Comparison of ENCODE assay signal across 8 cellular contexts in the genomic region with DNA sequence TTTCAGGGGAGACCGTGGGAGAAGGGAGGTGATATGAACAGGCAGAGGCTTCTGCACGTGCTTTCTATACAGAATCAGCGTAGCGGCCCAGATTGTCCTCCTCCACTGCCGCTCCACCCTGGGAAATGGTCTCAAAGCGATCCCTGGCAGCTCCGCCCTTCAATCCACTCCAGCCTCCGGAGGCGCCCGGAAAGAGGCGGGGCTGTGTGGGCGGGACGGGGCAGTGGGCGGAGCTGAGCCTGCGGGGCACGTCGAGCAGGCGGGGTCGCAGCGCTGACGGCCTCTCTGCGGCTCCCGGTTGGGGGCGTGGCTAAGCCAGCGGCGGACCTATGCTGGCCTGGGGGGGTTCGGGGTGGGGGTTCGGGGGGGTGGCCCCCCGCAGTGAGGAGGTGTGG. TPM values are rescaled to one million over a fixed set of nuclear protein-coding genes. Genes with fewer than 3 reads are reported as not detected.
A peak's percentile ranks its signal among the peaks of the same experiment; 100 is the strongest.
DNase-seq lines count a peak whose midpoint lies in the region; ATAC-seq and TF ChIP-seq lines count a peak whose summit lies in the region.

No MANE protein-coding gene starts in this region.

- H3K36me3 ChIP-seq in kidney epithelial cell (ENCODE audit: control insufficient read depth, insufficient read depth, low read length): no peaks in the 10 kb centered on the region

- peak; percentile 69 for ATAC-seq in HG03060 (IDR thresholded peaks at IDR 0.05; ENCODE audit: low read depth, unreplicated experiment)

- peak; percentile 62 to 68 for DNase-seq in NCI-H2081 (lab: John Stamatoyannopoulos, UW)
- no peak for DNase-seq in NCI-H2081 treated with DMSO at 0.1 percent for 48 hours (lab: John Stamatoyannopoulos, UW)
- DNase-seq in NCI-H2171 (lab: John Stamatoyannopoulos, UW): peak; percentile 63
- peak; percentile 72 for DNase-seq in activated CD4-positive, CD25-positive, alpha-beta regulatory T cell treated with anti-CD3 and anti-CD28 coated beads, Interleukin-2, amount 50 U/mL, for 16 hours (ENCODE audit: low read depth, low spot score)
- DNase-seq in central memory CD4-positive, alpha-beta T cell: peak; percentile 78
- DNase-seq in kidney epithelial cell (ENCODE audit: low read depth): peak; percentile 26
- peak; percentile 72 to 82 for DNase-seq in stimulated activated CD4-positive, alpha-beta T cell treated with anti-CD3 and anti-CD28 coated beads, Interleukin-15, amount 100 ng/mL, for 48 hours (ENCODE audit: low read depth in 2 of 2)

- H3K4me3 ChIP-seq in kidney epithelial cell (ENCODE audit: low read depth, low read length): peak overlapping the region; percentile 36

- no peak for TF ChIP-seq CTCF in kidney epithelial cell (IDR thresholded peaks at IDR 0.05; ENCODE audit: insufficient read depth, low read length, poor library complexity, severe bottlenecking)

- H3K27me3 ChIP-seq in kidney epithelial cell (ENCODE audit: control insufficient read depth, insufficient read depth, low read length): no peaks in the 10 kb centered on the region

RNA-seq across cellular contexts. Expression of gene SMIM10L2A, which starts 0.2 kb away (rescaled TPM):
- 3.8 and 4.2 TPM in 2 replicates for total RNA-seq in kidney epithelial cell
